ENCODE assay signal across 2 cellular contexts in the genomic region with DNA sequence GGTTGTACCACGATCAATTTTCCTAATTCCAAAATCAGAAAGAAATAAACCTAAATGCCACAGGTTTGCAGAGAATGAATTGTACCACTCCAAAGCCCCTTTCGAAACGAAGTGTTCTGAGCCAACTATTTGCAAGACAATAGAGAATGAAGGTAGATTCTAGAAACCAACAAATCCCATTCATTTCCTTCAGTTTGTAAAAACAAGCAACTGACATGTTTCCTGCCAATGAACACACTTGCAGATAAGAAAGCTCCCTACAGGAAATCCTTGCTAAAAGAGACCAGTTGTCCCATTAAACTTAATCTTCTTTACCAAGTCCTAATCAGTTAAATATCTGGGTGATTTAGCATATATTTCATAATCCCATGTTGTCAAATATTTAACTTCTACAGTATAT.
TF ChIP-seq lines count a peak whose summit lies in the region.

No MANE protein-coding gene starts in this region.

TF ChIP-seq in PFSK-1, 5 proteins besides CTCF, POLR2A, EP300 and RAD21 (continued from another document):
- TF ChIP-seq SIN3A (IDR thresholded peaks at IDR 0.05; ENCODE audit: borderline replicate concordance, insufficient read depth, low read length) (0 out of 2 replicates have a peak, but pooled peaks have one; percentile 29), POLR2AphosphoS5 (IDR thresholded peaks at IDR 0.05; ENCODE audit: low read depth, low read length) (no peak)

TF ChIP-seq in H1, 55 proteins besides CTCF, POLR2A, EP300 and RAD21 (continued from another document):
- TF ChIP-seq, protein P1, sequence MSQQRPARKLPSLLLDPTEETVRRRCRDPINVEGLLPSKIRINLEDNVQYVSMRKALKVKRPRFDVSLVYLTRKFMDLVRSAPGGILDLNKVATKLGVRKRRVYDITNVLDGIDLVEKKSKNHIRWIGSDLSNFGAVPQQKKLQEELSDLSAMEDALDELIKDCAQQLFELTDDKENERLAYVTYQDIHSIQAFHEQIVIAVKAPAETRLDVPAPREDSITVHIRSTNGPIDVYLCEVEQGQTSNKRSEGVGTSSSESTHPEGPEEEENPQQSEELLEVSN (IDR thresholded peaks at IDR 0.05) = no peak
- TF ChIP-seq KDM4A (IDR thresholded peaks at IDR 0.05; ENCODE audit: low read depth, low read length, severe bottlenecking) = no peak
- no peak for TF ChIP-seq EZH2 (IDR thresholded peaks at IDR 0.05; ENCODE audit: low read depth, low read length, severe bottlenecking)
- TF ChIP-seq RFX5 (IDR thresholded peaks at IDR 0.05; ENCODE audit: borderline replicate concordance, low read depth, low read length) = no peak
- TF ChIP-seq HDAC6 (IDR thresholded peaks at IDR 0.05; ENCODE audit: low read depth, low read length) = no peak
- no peak for TF ChIP-seq KDM1A (IDR thresholded peaks at IDR 0.05; ENCODE audit: borderline replicate concordance, low read length)
- TF ChIP-seq GABPA (IDR thresholded peaks at IDR 0.05; ENCODE audit: borderline replicate concordance, insufficient read depth, low read length) = no peak
- TF ChIP-seq, protein P2, sequence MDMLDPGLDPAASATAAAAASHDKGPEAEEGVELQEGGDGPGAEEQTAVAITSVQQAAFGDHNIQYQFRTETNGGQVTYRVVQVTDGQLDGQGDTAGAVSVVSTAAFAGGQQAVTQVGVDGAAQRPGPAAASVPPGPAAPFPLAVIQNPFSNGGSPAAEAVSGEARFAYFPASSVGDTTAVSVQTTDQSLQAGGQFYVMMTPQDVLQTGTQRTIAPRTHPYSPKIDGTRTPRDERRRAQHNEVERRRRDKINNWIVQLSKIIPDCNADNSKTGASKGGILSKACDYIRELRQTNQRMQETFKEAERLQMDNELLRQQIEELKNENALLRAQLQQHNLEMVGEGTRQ (IDR thresholded peaks at IDR 0.05; ENCODE audit: low read length) = no peak
- TF ChIP-seq SP2 (IDR thresholded peaks at IDR 0.05; ENCODE audit: low read length) = no peak
- TF ChIP-seq SP1 (IDR thresholded peaks at IDR 0.05; ENCODE audit: low read depth, low read length) = no peak
- no peak for TF ChIP-seq BRCA1 (IDR thresholded peaks at IDR 0.05; ENCODE audit: low read depth, low read length)
